1 cellular context compared by ENCODE assay signal in genomic region chr10:97574374-97575100, GRCh38.
TF ChIP-seq lines count a peak whose summit lies in the region.

No MANE protein-coding gene starts in this region.

TF ChIP-seq in HEK293, 187 proteins besides CTCF, POLR2A, EP300 and RAD21 (continued from another document):
- 0 out of 2 replicates have a peak, but pooled peaks have one; percentile 13 for TF ChIP-seq TSHZ1 (tag by site-specific recombination; IDR thresholded peaks at IDR 0.05; ENCODE audit: borderline replicate concordance)
- TF ChIP-seq ZNF426 (tag by site-specific recombination; IDR thresholded peaks at IDR 0.05) = no peak
- TF ChIP-seq ZNF16 (tag by site-specific recombination; IDR thresholded peaks at IDR 0.05; ENCODE audit: low read depth) = peak; percentile 46; the same call in 1 of the 2 replicates
- TF ChIP-seq PATZ1 (tag by site-specific recombination; IDR thresholded peaks at IDR 0.05) = no peak
- TF ChIP-seq HIC1 (tag by site-specific recombination; IDR thresholded peaks at IDR 0.05) = peak; percentile 45; the same call in 1 of the 2 replicates
- peak; percentile 27 for TF ChIP-seq GLIS1 (tag by site-specific recombination; IDR thresholded peaks at IDR 0.05)
- TF ChIP-seq ZNF629 (tag by site-specific recombination; IDR thresholded peaks at IDR 0.05) = peak; percentile 33
- TF ChIP-seq PRDM10 (tag by site-specific recombination; IDR thresholded peaks at IDR 0.05) = peak; percentile 79; the same call in 1 of the 2 replicates
- TF ChIP-seq ZNF830 (tag by site-specific recombination; IDR thresholded peaks at IDR 0.05; ENCODE audit: low read depth) = no peak
- TF ChIP-seq ZBTB20 (tag by site-specific recombination; IDR thresholded peaks at IDR 0.05) = peak; percentile 97
- 0 out of 2 replicates have a peak, but pooled peaks have one; percentile 30 for TF ChIP-seq ZNF398 (tag by site-specific recombination; IDR thresholded peaks at IDR 0.05)
- 0 out of 2 replicates have a peak, but pooled peaks have one; percentile 19 for TF ChIP-seq INSM2 (tag by site-specific recombination; IDR thresholded peaks at IDR 0.05)
- no peak for TF ChIP-seq KLF10 (tag by site-specific recombination; IDR thresholded peaks at IDR 0.05)
- peak; percentile 34; the same call in 1 of the 2 replicates for TF ChIP-seq ZNF10 (tag by site-specific recombination; IDR thresholded peaks at IDR 0.05)
- TF ChIP-seq ZNF48 (tag by site-specific recombination; IDR thresholded peaks at IDR 0.05) = no peak
- TF ChIP-seq TRIM28 (IDR thresholded peaks at IDR 0.05; ENCODE audit: borderline replicate concordance, low read length) = no peak
- TF ChIP-seq GLIS2 (tag by site-specific recombination; IDR thresholded peaks at IDR 0.05) = 0 out of 2 replicates have a peak, but pooled peaks have one; percentile 28
- no peak for TF ChIP-seq KLF1 (tag by site-specific recombination; IDR thresholded peaks at IDR 0.05)
- no peak for TF ChIP-seq ZNF580 (tag by site-specific recombination; IDR thresholded peaks at IDR 0.05)
